In genomic region chr1:26132825-26133167, GRCh38 we compare ENCODE assay signal across 34 cellular contexts. TPM values are rescaled to one million over a fixed set of nuclear protein-coding genes. Genes with fewer than 3 reads are reported as not detected.
"Had no signal": no experiment of that assay in that cellular context is flagged by ENCODE, and none has a peak within 500 bp of the region (broad histone marks: within the 10 kb centered on the region; RNA-seq: fewer than 3 reads in every experiment).

No MANE protein-coding gene starts in this region.

- H3K4me3 ChIP-seq: coronary artery, dorsolateral prefrontal cortex, esophagus muscularis mucosa, gastrocnemius medialis had no signal

- H3K27ac Mint-ChIP-seq: activated CD4-positive, alpha-beta memory T cell treated with anti-CD3 and anti-CD28 coated beads, Interleukin-2, amount 10 ng/mL, durations not matched to agents 7 days and 5 days; activated CD4-positive, alpha-beta T cell treated with anti-CD3 and anti-CD28 coated beads for 36 hours; activated CD4-positive, alpha-beta T cell treated with anti-CD3 and anti-CD28 coated beads, Interleukin-2, amount 10 ng/mL, durations not matched to agents 24 days and 14 days; activated CD8-positive, alpha-beta memory T cell treated with anti-CD3 and anti-CD28 coated beads, Interleukin-2, amount 10 ng/mL, durations not matched to agents 7 days and 5 days; activated naive CD8-positive, alpha-beta T cell; activated T-helper 1 cell treated with anti-CD3 and anti-CD28 coated beads, Interleukin-12 subunit alpha, Interleukin-12 subunit beta, Interleukin-2, Interleukin-4 antibody, amounts not matched to agents 30 ng/mL and 10 ng/mL and 1 ng/mL, durations not matched to agents 14 hours and 24 hours and 36 hours; activated T-helper 2 cell treated with anti-CD3 and anti-CD28 coated beads, Interferon-gamma antibody, Interleukin-2, Interleukin-4, amounts not matched to agents 10 μg/mL and 5 μg/mL and 100 μg/mL, durations not matched to agents 14 hours and 24 hours and 36 hours; dendritic cell treated with granulocyte-macrophage colony-stimulating factor and Interleukin-4, amounts not matched to agents 40 ng/mL and 50 ng/mL, for 4 days; effector memory CD8-positive, alpha-beta T cell had no signal

- H3K9me3 Mint-ChIP-seq: activated CD4-positive, alpha-beta memory T cell treated with anti-CD3 and anti-CD28 coated beads, Interleukin-2, amount 10 ng/mL, durations not matched to agents 7 days and 5 days; activated CD4-positive, alpha-beta T cell treated with anti-CD3 and anti-CD28 coated beads, Interleukin-2, amount 10 ng/mL, durations not matched to agents 24 days and 14 days; central memory CD8-positive, alpha-beta T cell; dendritic cell treated with granulocyte-macrophage colony-stimulating factor and Interleukin-4, amounts not matched to agents 40 ng/mL and 50 ng/mL, for 4 days; effector memory CD8-positive, alpha-beta T cell had no signal

- DNase-seq: activated CD4-positive, alpha-beta memory T cell treated with anti-CD3 and anti-CD28 coated beads, Interleukin-2, amount 10 ng/mL, durations not matched to agents 7 days and 5 days; activated CD4-positive, alpha-beta T cell treated with anti-CD3 and anti-CD28 coated beads for 36 hours; activated CD4-positive, alpha-beta T cell treated with anti-CD3 and anti-CD28 coated beads, Interleukin-2, amount 10 ng/mL, durations not matched to agents 24 days and 14 days; activated CD4-positive, CD25-positive, alpha-beta regulatory T cell; activated CD4-positive, CD25-positive, alpha-beta regulatory T cell treated with anti-CD3 and anti-CD28 coated beads, Interleukin-2, amount 50 U/mL, for 72 hours; activated CD8-positive, alpha-beta memory T cell treated with anti-CD3 and anti-CD28 coated beads, Interleukin-2, amount 10 ng/mL, durations not matched to agents 7 days and 5 days; activated CD8-positive, alpha-beta memory T cell treated with anti-CD3 and anti-CD28 coated beads, Interleukin-2, amount 50 U/mL, for 4 hours; activated effector memory CD4-positive, alpha-beta T cell treated with anti-CD3 and anti-CD28 coated beads, Interleukin-2, amount 50 U/mL, for 16 hours; activated naive CD4-positive, alpha-beta T cell treated with anti-CD3 and anti-CD28 coated beads, Interleukin-2, amount 50 U/mL, for 16 hours; activated T-cell treated with anti-CD3 and anti-CD28 coated beads, Interleukin-2, amount 50 U/mL, for 1 hour; amniotic stem cell; anterior cingulate cortex; brain microvascular endothelial cell; dorsolateral prefrontal cortex; effector CD4-positive, alpha-beta T cell; effector memory CD8-positive, alpha-beta T cell; foreskin keratinocyte; gastrocnemius medialis; glutamatergic neuron; T-helper 2 cell had no signal

- H3K27me3 ChIP-seq: brain microvascular endothelial cell, dorsolateral prefrontal cortex, esophagus muscularis mucosa, foreskin keratinocyte, gastrocnemius medialis had no signal

- H3K9me3 ChIP-seq: esophagus muscularis mucosa, gastrocnemius medialis had no signal

- FAIRE-seq: astrocyte, bronchial epithelial cell had no signal

- H3K36me3 Mint-ChIP-seq: activated naive CD8-positive, alpha-beta T cell had no signal

- H3K4me1 ChIP-seq: foreskin keratinocyte had no signal

- H3K27me3 Mint-ChIP-seq: activated CD4-positive, alpha-beta T cell treated with anti-CD3 and anti-CD28 coated beads for 36 hours; activated CD4-positive, alpha-beta T cell treated with anti-CD3 and anti-CD28 coated beads, Interleukin-2, amount 10 ng/mL, durations not matched to agents 24 days and 14 days; activated naive CD8-positive, alpha-beta T cell; dendritic cell treated with granulocyte-macrophage colony-stimulating factor and Interleukin-4, amounts not matched to agents 40 ng/mL and 50 ng/mL, for 4 days had no signal

- H3K4me3 Mint-ChIP-seq: activated CD4-positive, alpha-beta memory T cell treated with anti-CD3 and anti-CD28 coated beads, Interleukin-2, amount 10 ng/mL, durations not matched to agents 7 days and 5 days; activated CD4-positive, alpha-beta T cell treated with anti-CD3 and anti-CD28 coated beads for 36 hours; activated CD4-positive, alpha-beta T cell treated with anti-CD3 and anti-CD28 coated beads, Interleukin-2, amount 10 ng/mL, durations not matched to agents 24 days and 14 days; activated CD8-positive, alpha-beta memory T cell treated with anti-CD3 and anti-CD28 coated beads, Interleukin-2, amount 10 ng/mL, durations not matched to agents 7 days and 5 days; activated naive CD8-positive, alpha-beta T cell; activated T-helper 1 cell treated with anti-CD3 and anti-CD28 coated beads, Interleukin-12 subunit alpha, Interleukin-12 subunit beta, Interleukin-2, Interleukin-4 antibody, amounts not matched to agents 30 ng/mL and 10 ng/mL and 1 ng/mL, durations not matched to agents 14 hours and 24 hours and 36 hours; central memory CD8-positive, alpha-beta T cell; dendritic cell treated with granulocyte-macrophage colony-stimulating factor and Interleukin-4, amounts not matched to agents 40 ng/mL and 50 ng/mL, for 4 days; effector memory CD8-positive, alpha-beta T cell had no signal

- H3K36me3 ChIP-seq: brain microvascular endothelial cell, esophagus muscularis mucosa, gastrocnemius medialis had no signal

- ATAC-seq: activated CD8-positive, alpha-beta memory T cell treated with anti-CD3 and anti-CD28 coated beads, Interleukin-2, amount 10 ng/mL, durations not matched to agents 7 days and 5 days; effector memory CD8-positive, alpha-beta T cell; gastrocnemius medialis had no signal

- H3K27ac ChIP-seq: brain microvascular endothelial cell, coronary artery, dorsolateral prefrontal cortex, esophagus muscularis mucosa, foreskin keratinocyte, gastrocnemius medialis had no signal

RNA-seq across cellular contexts. Expression of gene FAM110D, which starts 26.1 kb away (rescaled TPM):
- total RNA-seq: activated CD4-positive, alpha-beta memory T cell treated with anti-CD3 and anti-CD28 coated beads, Interleukin-2, amount 10 ng/mL, durations not matched to agents 7 days and 5 days; activated CD4-positive, alpha-beta T cell treated with anti-CD3 and anti-CD28 coated beads for 36 hours; activated CD8-positive, alpha-beta memory T cell treated with anti-CD3 and anti-CD28 coated beads for 36 hours; activated CD8-positive, alpha-beta memory T cell treated with anti-CD3 and anti-CD28 coated beads, Interleukin-2, amount 10 ng/mL, durations not matched to agents 7 days and 5 days; activated T-helper 1 cell treated with anti-CD3 and anti-CD28 coated beads, Interleukin-12 subunit alpha, Interleukin-12 subunit beta, Interleukin-2, Interleukin-4 antibody, amounts not matched to agents 30 ng/mL and 10 ng/mL and 1 ng/mL, durations not matched to agents 14 hours and 24 hours and 36 hours; activated T-helper 2 cell treated with anti-CD3 and anti-CD28 coated beads, Interferon-gamma antibody, Interleukin-2, Interleukin-4, amounts not matched to agents 10 μg/mL and 5 μg/mL and 100 μg/mL, durations not matched to agents 14 hours and 24 hours and 36 hours; bronchial epithelial cell; foreskin keratinocyte; T-helper 1 cell treated with Interleukin-12 subunit alpha and Interleukin-12 subunit beta and Interleukin-4 antibody, amounts not matched to agents 30 ng/mL and 1 ng/mL, for 36 hours had no signal

RNA-seq across cellular contexts. Expression of gene C1orf232, which starts 36.0 kb away (rescaled TPM):
- total RNA-seq: activated CD4-positive, alpha-beta memory T cell treated with anti-CD3 and anti-CD28 coated beads, Interleukin-2, amount 10 ng/mL, durations not matched to agents 7 days and 5 days; activated CD4-positive, alpha-beta T cell treated with anti-CD3 and anti-CD28 coated beads for 36 hours; activated CD4-positive, alpha-beta T cell treated with anti-CD3 and anti-CD28 coated beads, Interleukin-2, amount 10 ng/mL, durations not matched to agents 24 days and 14 days; activated CD8-positive, alpha-beta memory T cell treated with anti-CD3 and anti-CD28 coated beads for 36 hours; activated CD8-positive, alpha-beta memory T cell treated with anti-CD3 and anti-CD28 coated beads, Interleukin-2, amount 10 ng/mL, durations not matched to agents 7 days and 5 days; activated T-helper 1 cell treated with anti-CD3 and anti-CD28 coated beads, Interleukin-12 subunit alpha, Interleukin-12 subunit beta, Interleukin-2, Interleukin-4 antibody, amounts not matched to agents 30 ng/mL and 10 ng/mL and 1 ng/mL, durations not matched to agents 14 hours and 24 hours and 36 hours; activated T-helper 2 cell treated with anti-CD3 and anti-CD28 coated beads, Interferon-gamma antibody, Interleukin-2, Interleukin-4, amounts not matched to agents 10 μg/mL and 5 μg/mL and 100 μg/mL, durations not matched to agents 14 hours and 24 hours and 36 hours; astrocyte; bronchial epithelial cell; cardiac septum; cerebellum; dorsolateral prefrontal cortex; esophagus muscularis mucosa; foreskin keratinocyte; gastrocnemius medialis; T-helper 1 cell treated with Interleukin-12 subunit alpha and Interleukin-12 subunit beta and Interleukin-4 antibody, amounts not matched to agents 30 ng/mL and 1 ng/mL, for 36 hours had no signal
- polyA plus RNA-seq: adipose tissue, foreskin keratinocyte had no signal

RNA-seq across cellular contexts. Expression of gene ZNF593OS, which starts 38.8 kb away (rescaled TPM):
- total RNA-seq: activated CD4-positive, alpha-beta memory T cell treated with anti-CD3 and anti-CD28 coated beads, Interleukin-2, amount 10 ng/mL, durations not matched to agents 7 days and 5 days; activated CD4-positive, alpha-beta T cell treated with anti-CD3 and anti-CD28 coated beads for 36 hours; activated CD4-positive, alpha-beta T cell treated with anti-CD3 and anti-CD28 coated beads, Interleukin-2, amount 10 ng/mL, durations not matched to agents 24 days and 14 days; activated CD8-positive, alpha-beta memory T cell treated with anti-CD3 and anti-CD28 coated beads for 36 hours; activated CD8-positive, alpha-beta memory T cell treated with anti-CD3 and anti-CD28 coated beads, Interleukin-2, amount 10 ng/mL, durations not matched to agents 7 days and 5 days; activated T-helper 1 cell treated with anti-CD3 and anti-CD28 coated beads, Interleukin-12 subunit alpha, Interleukin-12 subunit beta, Interleukin-2, Interleukin-4 antibody, amounts not matched to agents 30 ng/mL and 10 ng/mL and 1 ng/mL, durations not matched to agents 14 hours and 24 hours and 36 hours; activated T-helper 2 cell treated with anti-CD3 and anti-CD28 coated beads, Interferon-gamma antibody, Interleukin-2, Interleukin-4, amounts not matched to agents 10 μg/mL and 5 μg/mL and 100 μg/mL, durations not matched to agents 14 hours and 24 hours and 36 hours; astrocyte; bronchial epithelial cell; cardiac septum; esophagus muscularis mucosa; foreskin keratinocyte; T-helper 1 cell treated with Interleukin-12 subunit alpha and Interleukin-12 subunit beta and Interleukin-4 antibody, amounts not matched to agents 30 ng/mL and 1 ng/mL, for 36 hours had no signal
